ENCODE assay signal across 11 cellular contexts in genomic region chr6:134249412-134249758, GRCh38.
DNase-seq lines count a peak whose midpoint lies in the region; ATAC-seq and TF ChIP-seq lines count a peak whose summit lies in the region.
"Had no signal": no experiment of that assay in that cellular context is flagged by ENCODE, and none has a peak within 500 bp of the region (broad histone marks: within the 10 kb centered on the region; RNA-seq: fewer than 3 reads in every experiment).

No MANE protein-coding gene starts in this region.

- no peaks in the 10 kb centered on the region for H3K27me3 ChIP-seq in layer of hippocampus (ENCODE audit: control insufficient read depth, insufficient read depth, low read length)
- H3K27me3 ChIP-seq in spleen (replicated peaks in 1 of 7): no peaks in the 10 kb centered on the region
- H3K27me3 ChIP-seq: tibial artery had no signal

- POLR2A ChIA-PET in activated CD8-positive, alpha-beta T cell treated with anti-CD3 and anti-CD28 coated beads for 36 hours (lab: Charles Lee): interaction anchor here (0.8 to 2.4 kb wide), 2 partner anchors 38 to 75 kb away, joined by 3 to 9 read pairs; no protein-coding TSS in a partner anchor

- H3K4me3 Mint-ChIP-seq in T-helper 1 cell treated with Interleukin-12 subunit alpha and Interleukin-12 subunit beta and Interleukin-4 antibody, amounts not matched to agents 30 μg/mL and 1 μg/mL, for 36 hours: peak overlapping the region; percentile 30
- no peak overlapping the region for H3K4me3 Mint-ChIP-seq in activated CD8-positive, alpha-beta T cell treated with anti-CD3 and anti-CD28 coated beads for 36 hours

- no peak for TF ChIP-seq CTCF in activated CD8-positive, alpha-beta T cell treated with anti-CD3 and anti-CD28 coated beads for 36 hours (IDR thresholded peaks at IDR 0.05)
- TF ChIP-seq CTCF in spleen (IDR thresholded peaks at IDR 0.05 in 8 of 11, conservative IDR thresholded peaks at IDR 0.05 in 3 of 11): no peak

- H3K36me3 ChIP-seq in spleen: no peaks in the 10 kb centered on the region
- H3K36me3 ChIP-seq: tibial artery had no signal

- peak overlapping the region; percentile 49 for H3K27ac ChIP-seq in layer of hippocampus (ENCODE audit: low read depth, low read length)
- peak overlapping the region in 6 of 8 donors; percentile 7 to 44 (median 29) for H3K27ac ChIP-seq in spleen
- H3K27ac ChIP-seq: tibial artery had no signal

- H3K36me3 Mint-ChIP-seq in T-helper 1 cell treated with Interleukin-12 subunit alpha and Interleukin-12 subunit beta and Interleukin-4 antibody, amounts not matched to agents 30 μg/mL and 1 μg/mL, for 36 hours (ENCODE audit: low read depth): peaks cover 9% of the 10 kb centered on the region
- H3K36me3 Mint-ChIP-seq in activated CD8-positive, alpha-beta T cell treated with anti-CD3 and anti-CD28 coated beads for 36 hours (ENCODE audit: low read depth): peaks cover 2% of the 10 kb centered on the region

- H3K4me1 ChIP-seq in spleen: peaks cover 21 to 60% (median 48%) of the 10 kb centered on the region in 6 donors

- intact Hi-C loops in activated CD8-positive, alpha-beta T cell treated with anti-CD3 and anti-CD28 coated beads for 36 hours (cut with micrococcal nuclease): loop anchor here (5.0 kb wide), 1 partner anchor 188 kb away; no protein-coding TSS in a partner anchor
- intact Hi-C loops in spleen (cut with DNase I; ENCODE audit: low total_unique reads): loop anchor here (10.0 kb wide), 1 partner anchor 75 kb away; no protein-coding TSS in a partner anchor

- TF ChIP-seq POLR2A in spleen (IDR thresholded peaks at IDR 0.05): no peak

- WGBS in spleen, 5 donors: 85 to 95% (median 86%) methylated on average over 4 of the region's 4 CpGs

- peaks cover 52% of the 10 kb centered on the region for H3K4me1 Mint-ChIP-seq in T-helper 1 cell treated with Interleukin-12 subunit alpha and Interleukin-12 subunit beta and Interleukin-4 antibody, amounts not matched to agents 30 μg/mL and 1 μg/mL, for 36 hours (ENCODE audit: low read depth)
- peaks cover 52% of the 10 kb centered on the region for H3K4me1 Mint-ChIP-seq in activated CD8-positive, alpha-beta T cell treated with anti-CD3 and anti-CD28 coated beads for 36 hours (ENCODE audit: low read depth)

- CTCF ChIA-PET in activated CD8-positive, alpha-beta T cell treated with anti-CD3 and anti-CD28 coated beads for 36 hours (lab: Charles Lee): interaction anchor here (1.0 to 1.5 kb wide), 4 partner anchors 9 to 691 kb away, joined by 3 to 7 read pairs (median 3); no protein-coding TSS in a partner anchor

- DNase-seq in T-helper 1 cell (no peak), spleen (no peak), iPS-NIHi7 (ENCODE audit: extremely low spot score) (no peak)
- DNase-seq in activated CD8-positive, alpha-beta T cell treated with anti-CD3 and anti-CD28 coated beads for 36 hours: no peak
- DNase-seq: MV-4-11, NCI-H2227 treated with DMSO at 0.1 percent for 48 hours, tibial artery had no signal

- no peaks in the 10 kb centered on the region for H3K9me3 Mint-ChIP-seq in T-helper 1 cell treated with Interleukin-12 subunit alpha and Interleukin-12 subunit beta and Interleukin-4 antibody, amounts not matched to agents 30 μg/mL and 1 μg/mL, for 36 hours
- peaks cover 4% of the 10 kb centered on the region for H3K9me3 Mint-ChIP-seq in activated CD8-positive, alpha-beta T cell treated with anti-CD3 and anti-CD28 coated beads for 36 hours

- no peak overlapping the region for H3K4me3 ChIP-seq in spleen
- H3K4me3 ChIP-seq: tibial artery had no signal

- ATAC-seq in activated CD8-positive, alpha-beta T cell treated with anti-CD3 and anti-CD28 coated beads for 36 hours: no peak
- ATAC-seq in HG03039 (IDR thresholded peaks at IDR 0.05; ENCODE audit: unreplicated experiment) (no peak), HG03521 (IDR thresholded peaks at IDR 0.05; ENCODE audit: unreplicated experiment) (no peak)

- H3K27me3 Mint-ChIP-seq in T-helper 1 cell treated with Interleukin-12 subunit alpha and Interleukin-12 subunit beta and Interleukin-4 antibody, amounts not matched to agents 30 μg/mL and 1 μg/mL, for 36 hours (ENCODE audit: low read depth): no peaks in the 10 kb centered on the region
- no peaks in the 10 kb centered on the region for H3K27me3 Mint-ChIP-seq in activated CD8-positive, alpha-beta T cell treated with anti-CD3 and anti-CD28 coated beads for 36 hours

- peak overlapping the region; percentile 42 for H3K27ac Mint-ChIP-seq in T-helper 1 cell treated with Interleukin-12 subunit alpha and Interleukin-12 subunit beta and Interleukin-4 antibody, amounts not matched to agents 30 μg/mL and 1 μg/mL, for 36 hours
- peak overlapping the region; percentile 97 for H3K27ac Mint-ChIP-seq in activated CD8-positive, alpha-beta T cell treated with anti-CD3 and anti-CD28 coated beads for 36 hours

- peaks cover 0 to 1% (median 0%) of the 10 kb centered on the region in 8 donors for H3K9me3 ChIP-seq in spleen
- H3K9me3 ChIP-seq: tibial artery had no signal
